ENCODE assay signal across 9 cellular contexts in genomic region chr2:237482485-237482884, GRCh38. TPM values are rescaled to one million over a fixed set of nuclear protein-coding genes. Genes with fewer than 3 reads are reported as not detected.
DNase-seq lines count a peak whose midpoint lies in the region; FAIRE-seq and TF ChIP-seq lines count a peak whose summit lies in the region.
"Had no signal": no experiment of that assay in that cellular context is flagged by ENCODE, and none has a peak within 500 bp of the region (broad histone marks: within the 10 kb centered on the region; RNA-seq: fewer than 3 reads in every experiment).

No MANE protein-coding gene starts in this region.

- no peaks in the 10 kb centered on the region for H3K9me3 ChIP-seq in liver (ENCODE audit: control insufficient read depth in 4 of 4, low read length in 3 of 4)

- in situ Hi-C loops in astrocyte of the spinal cord (cut with HindIII; ENCODE audit: low sequenced_read_pairs) = no loop called here

- no peak overlapping the region for H3K4me3 Mint-ChIP-seq in type B pancreatic cell
- H3K4me3 Mint-ChIP-seq: activated CD4-positive, alpha-beta memory T cell treated with anti-CD3 and anti-CD28 coated beads, Interleukin-2, amount 10 ng/mL, durations not matched to agents 7 days and 5 days had no signal

- peak overlapping the region; percentile 70 for H3K27ac Mint-ChIP-seq in type B pancreatic cell
- H3K27ac Mint-ChIP-seq: activated CD4-positive, alpha-beta memory T cell treated with anti-CD3 and anti-CD28 coated beads, Interleukin-2, amount 10 ng/mL, durations not matched to agents 7 days and 5 days had no signal

- TF ChIP-seq RAD21 in liver (IDR thresholded peaks at IDR 0.05) = no peak

- no peak overlapping the region for H3K4me3 ChIP-seq in astrocyte of the spinal cord (ENCODE audit: low read depth, low read length)
- H3K4me3 ChIP-seq in liver (ENCODE audit: low read depth in 1 of 3, low read length in 3 of 3) = no peak overlapping the region

- TF ChIP-seq CTCF in astrocyte of the spinal cord (IDR thresholded peaks at IDR 0.05; ENCODE audit: low read depth, low read length) (no peak), liver (IDR thresholded peaks at IDR 0.05; ENCODE audit: low read depth, low read length, missing input control) (no peak), type B pancreatic cell (conservative IDR thresholded peaks at IDR 0.05) (no peak)

- H3K27me3 Mint-ChIP-seq in type B pancreatic cell = peaks cover 71% of the 10 kb centered on the region

- WGBS in liver = 20% methylated on average over 6 of the region's 6 CpGs

- peak overlapping the region; percentile 15 to 22 for H3K27ac ChIP-seq in liver (ENCODE audit: low read depth in 1 of 2, low read length in 2 of 2)

- H3K36me3 ChIP-seq in liver (ENCODE audit: control insufficient read depth in 4 of 4, insufficient read depth in 3 of 4, low read depth in 1 of 4, low read length in 3 of 4) = no peaks in the 10 kb centered on the region

- H3K36me3 Mint-ChIP-seq in type B pancreatic cell = no peaks in the 10 kb centered on the region

- H3K4me1 Mint-ChIP-seq in type B pancreatic cell (ENCODE audit: unreplicated experiment) = peaks cover 10% of the 10 kb centered on the region
- H3K4me1 Mint-ChIP-seq: activated CD4-positive, alpha-beta memory T cell treated with anti-CD3 and anti-CD28 coated beads, Interleukin-2, amount 10 ng/mL, durations not matched to agents 7 days and 5 days had no signal

- no peaks in the 10 kb centered on the region for H3K9me3 Mint-ChIP-seq in type B pancreatic cell
- H3K9me3 Mint-ChIP-seq: activated CD4-positive, alpha-beta memory T cell treated with anti-CD3 and anti-CD28 coated beads, Interleukin-2, amount 10 ng/mL, durations not matched to agents 7 days and 5 days had no signal

- DNase-seq in NCI-H1436 treated with DMSO at 0.1 percent for 48 hours (lab: John Stamatoyannopoulos, UW) (peak; percentile 67), astrocyte of the spinal cord (ENCODE audit: low read depth, low spot score) (peak; percentile 26), type B pancreatic cell (ENCODE audit: extremely low spot score, unreplicated experiment) (peak; percentile 49), frontal cortex (ENCODE audit: low spot score in 2 of 2) (no peak)
- DNase-seq in stimulated activated naive CD4-positive, alpha-beta T cell treated with Interleukin-2 at 50 U/mL for 16 hours (lab: John Stamatoyannopoulos, UW) = no peak
- no peak for DNase-seq in activated CD4-positive, alpha-beta T cell treated with anti-CD3 and anti-CD28 coated beads, Interleukin-2, amount 50 U/mL, for 48 hours
- DNase-seq: activated CD4-positive, alpha-beta memory T cell treated with anti-CD3 and anti-CD28 coated beads, Interleukin-2, amount 10 ng/mL, durations not matched to agents 7 days and 5 days had no signal

- peaks cover 0 to 29% (median 17%) of the 10 kb centered on the region in 4 donors for H3K4me1 ChIP-seq in liver (ENCODE audit: control insufficient read depth in 4 of 4, insufficient read depth in 4 of 4, low read length in 3 of 4)

- peak overlapping the region in 1 of 2 donors; percentile 47 for H3K9ac ChIP-seq in liver (ENCODE audit: low read depth in 1 of 2, low read length in 2 of 2)

- no peak for FAIRE-seq in frontal cortex (lab: Jason Lieb, UNC)
- FAIRE-seq: endothelial cell of umbilical vein had no signal

- H3K27me3 ChIP-seq in liver (ENCODE audit: control insufficient read depth in 4 of 4, insufficient read depth in 4 of 4, low read length in 3 of 4) = no peaks in the 10 kb centered on the region

TF ChIP-seq in liver, 16 proteins besides CTCF, POLR2A, EP300 and RAD21:
- TF ChIP-seq REST (IDR thresholded peaks at IDR 0.05) = peak; percentile 73
- TF ChIP-seq FOXA2 (IDR thresholded peaks at IDR 0.05) = peak; percentile 20
- peak; percentile 43 for TF ChIP-seq SP1 (IDR thresholded peaks at IDR 0.05)
- TF ChIP-seq ZBTB33 (IDR thresholded peaks at IDR 0.05) = peak; percentile 50
- TF ChIP-seq YY1 (IDR thresholded peaks at IDR 0.05) = peak; percentile 50
- no peak for TF ChIP-seq GABPA (IDR thresholded peaks at IDR 0.05 in 1 of 2, conservative IDR thresholded peaks at IDR 0.05 in 1 of 2)
- TF ChIP-seq RXRA (IDR thresholded peaks at IDR 0.05) = peak; percentile 55 to 72
- peak; percentile 48 for TF ChIP-seq ATF3 (IDR thresholded peaks at IDR 0.05)
- no peak for TF ChIP-seq EGR1 (IDR thresholded peaks at IDR 0.05; ENCODE audit: low read depth in 2 of 2)
- no peak for TF ChIP-seq JUND (IDR thresholded peaks at IDR 0.05)
- no peak for TF ChIP-seq NR2F2 (IDR thresholded peaks at IDR 0.05)
- peak; percentile 34 to 65 for TF ChIP-seq HNF4A (conservative IDR thresholded peaks at IDR 0.05)

RNA-seq across cellular contexts. Expression of gene MLPH, which starts 4.6 kb away (rescaled TPM):
- 10 to 100 TPM in 1 of 2 donors, 1 to 10 TPM in 1; 1.6 to 22.6 TPM for total RNA-seq in liver
- polyA plus RNA-seq in liver = 10 to 100 TPM; 22.1 to 25.9 TPM
- total RNA-seq in type B pancreatic cell (ENCODE audit: low replicate concordance) = 14.8 and 16.7 TPM in 2 replicates
- 0.82 TPM for total RNA-seq in frontal cortex
- total RNA-seq: activated CD4-positive, alpha-beta memory T cell treated with anti-CD3 and anti-CD28 coated beads, Interleukin-2, amount 10 ng/mL, durations not matched to agents 7 days and 5 days; endothelial cell of umbilical vein had no signal
- polyA plus RNA-seq: endothelial cell of umbilical vein had no signal

Comparison
In these comparisons a context has a peak if more than half of its experiments do, and no peak if none do; other contexts are left out.
1. DNase-seq: peak in NCI-H1436 treated with DMSO at 0.1 percent for 48 hours (single experiment), astrocyte of the spinal cord (single experiment) and type B pancreatic cell (single experiment); none in frontal cortex (0 of 2), stimulated activated naive CD4-positive, alpha-beta T cell treated with Interleukin-2 at 50 U/mL for 16 hours (single experiment) and activated CD4-positive, alpha-beta T cell treated with anti-CD3 and anti-CD28 coated beads, Interleukin-2, amount 50 U/mL, for 48 hours (0 of 2).